In the genomic region with DNA sequence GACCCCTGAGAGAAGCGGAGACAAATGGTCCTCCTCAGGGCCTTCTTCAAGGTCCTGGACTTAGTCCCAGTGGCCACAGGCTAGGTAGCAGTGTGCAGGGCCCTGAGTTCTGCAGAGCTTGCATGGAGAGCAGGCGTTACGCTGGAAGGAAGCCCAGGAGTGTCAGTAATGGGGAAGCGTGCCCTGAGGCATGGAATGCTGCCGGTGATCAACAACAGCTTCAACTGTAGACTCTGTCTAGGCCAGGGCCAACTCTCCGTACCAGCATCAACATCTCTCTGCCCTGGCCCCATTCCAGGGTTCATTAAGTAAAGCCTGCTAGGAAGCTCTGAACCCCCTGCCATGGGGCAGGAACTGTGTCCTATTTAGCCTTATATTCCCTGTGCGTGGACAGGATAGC, we compare ENCODE assay signal across 4 cellular contexts.
TF ChIP-seq lines count a peak whose summit lies in the region.

No MANE protein-coding gene starts in this region.

TF ChIP-seq in SK-N-SH, 30 proteins besides CTCF, POLR2A, EP300 and RAD21:
- no peak for TF ChIP-seq ELF1 (IDR thresholded peaks at IDR 0.05)
- TF ChIP-seq RCOR1 (IDR thresholded peaks at IDR 0.05; ENCODE audit: low read length): no peak

TF ChIP-seq in SK-N-SH treated with all-trans-retinoic acid at 6 μM for 48 hours, 23 proteins besides CTCF, POLR2A, EP300 and RAD21 (continues in another document):
- TF ChIP-seq GLIS3 (CRISPR knock-in tag; IDR thresholded peaks at IDR 0.05) (no peak), ZC3H10 (CRISPR knock-in tag; IDR thresholded peaks at IDR 0.05) (no peak), ZFP30 (CRISPR knock-in tag; IDR thresholded peaks at IDR 0.05) (no peak), ZNF565 (CRISPR knock-in tag; conservative IDR thresholded peaks at IDR 0.05; ENCODE audit: low read depth) (no peak), ARNTL (CRISPR knock-in tag; IDR thresholded peaks at IDR 0.05; ENCODE audit: borderline replicate concordance, low read depth) (no peak), ZNF8 (CRISPR knock-in tag; IDR thresholded peaks at IDR 0.05) (no peak), CSDC2 (CRISPR knock-in tag; IDR thresholded peaks at IDR 0.05) (no peak), ESRRG (CRISPR knock-in tag; IDR thresholded peaks at IDR 0.05) (no peak), ZNF70 (CRISPR knock-in tag; IDR thresholded peaks at IDR 0.05) (no peak), TCF4 (CRISPR knock-in tag; IDR thresholded peaks at IDR 0.05; ENCODE audit: borderline replicate concordance) (no peak), OSR1 (CRISPR knock-in tag; IDR thresholded peaks at IDR 0.05) (no peak), TOX (CRISPR knock-in tag; IDR thresholded peaks at IDR 0.05; ENCODE audit: borderline replicate concordance) (no peak), PPARA (CRISPR knock-in tag; IDR thresholded peaks at IDR 0.05; ENCODE audit: borderline replicate concordance) (no peak), PATZ1 (CRISPR knock-in tag; IDR thresholded peaks at IDR 0.05; ENCODE audit: borderline replicate concordance) (no peak)
- TF ChIP-seq, protein P1, sequence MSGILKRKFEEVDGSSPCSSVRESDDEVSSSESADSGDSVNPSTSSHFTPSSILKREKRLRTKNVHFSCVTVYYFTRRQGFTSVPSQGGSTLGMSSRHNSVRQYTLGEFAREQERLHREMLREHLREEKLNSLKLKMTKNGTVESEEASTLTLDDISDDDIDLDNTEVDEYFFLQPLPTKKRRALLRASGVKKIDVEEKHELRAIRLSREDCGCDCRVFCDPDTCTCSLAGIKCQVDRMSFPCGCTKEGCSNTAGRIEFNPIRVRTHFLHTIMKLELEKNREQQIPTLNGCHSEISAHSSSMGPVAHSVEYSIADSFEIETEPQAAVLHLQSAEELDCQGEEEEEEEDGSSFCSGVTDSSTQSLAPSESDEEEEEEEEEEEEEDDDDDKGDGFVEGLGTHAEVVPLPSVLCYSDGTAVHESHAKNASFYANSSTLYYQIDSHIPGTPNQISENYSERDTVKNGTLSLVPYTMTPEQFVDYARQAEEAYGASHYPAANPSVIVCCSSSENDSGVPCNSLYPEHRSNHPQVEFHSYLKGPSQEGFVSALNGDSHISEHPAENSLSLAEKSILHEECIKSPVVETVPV (CRISPR knock-in tag; IDR thresholded peaks at IDR 0.05): no peak
- TF ChIP-seq, protein P2, sequence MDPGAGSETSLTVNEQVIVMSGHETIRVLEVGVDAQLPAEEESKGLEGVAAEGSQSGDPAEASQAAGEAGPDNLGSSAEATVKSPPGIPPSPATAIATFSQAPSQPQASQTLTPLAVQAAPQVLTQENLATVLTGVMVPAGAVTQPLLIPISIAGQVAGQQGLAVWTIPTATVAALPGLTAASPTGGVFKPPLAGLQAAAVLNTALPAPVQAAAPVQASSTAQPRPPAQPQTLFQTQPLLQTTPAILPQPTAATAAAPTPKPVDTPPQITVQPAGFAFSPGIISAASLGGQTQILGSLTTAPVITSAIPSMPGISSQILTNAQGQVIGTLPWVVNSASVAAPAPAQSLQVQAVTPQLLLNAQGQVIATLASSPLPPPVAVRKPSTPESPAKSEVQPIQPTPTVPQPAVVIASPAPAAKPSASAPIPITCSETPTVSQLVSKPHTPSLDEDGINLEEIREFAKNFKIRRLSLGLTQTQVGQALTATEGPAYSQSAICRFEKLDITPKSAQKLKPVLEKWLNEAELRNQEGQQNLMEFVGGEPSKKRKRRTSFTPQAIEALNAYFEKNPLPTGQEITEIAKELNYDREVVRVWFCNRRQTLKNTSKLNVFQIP (CRISPR knock-in tag; IDR thresholded peaks at IDR 0.05; ENCODE audit: borderline replicate concordance, low read depth): no peak

TF ChIP-seq in H1, 55 proteins besides CTCF, POLR2A, EP300 and RAD21:
- TF ChIP-seq CEBPB (IDR thresholded peaks at IDR 0.05; ENCODE audit: low read depth, low read length) (no peak), CBX8 (IDR thresholded peaks at IDR 0.05; ENCODE audit: borderline replicate concordance, low read depth, low read length) (no peak), SIRT6 (IDR thresholded peaks at IDR 0.05; ENCODE audit: low read length) (no peak), SAP30 (IDR thresholded peaks at IDR 0.05; ENCODE audit: insufficient read depth, insufficient replicate concordance, low read length) (no peak), JUND (IDR thresholded peaks at IDR 0.05; ENCODE audit: low read length) (no peak), RNF2 (IDR thresholded peaks at IDR 0.05; ENCODE audit: borderline replicate concordance, low read depth, low read length, missing control alignments, poor library complexity, severe bottlenecking) (no peak), ZNF274 (IDR thresholded peaks at IDR 0.05; ENCODE audit: borderline replicate concordance, extremely low read depth, low read length) (no peak), BRCA1 (IDR thresholded peaks at IDR 0.05; ENCODE audit: low read depth, low read length) (no peak)

TF ChIP-seq in GM12891, 5 proteins besides CTCF, POLR2A, EP300 and RAD21:
- TF ChIP-seq POLR2AphosphoS5 (IDR thresholded peaks at IDR 0.05; ENCODE audit: low read depth, low read length) (no peak), SPI1 (IDR thresholded peaks at IDR 0.05; ENCODE audit: low read depth, low read length) (no peak), PAX5 (IDR thresholded peaks at IDR 0.05; ENCODE audit: insufficient read depth, low read length, severe bottlenecking) (no peak), POU2F2 (IDR thresholded peaks at IDR 0.05; ENCODE audit: low read depth, low read length) (no peak), TAF1 (IDR thresholded peaks at IDR 0.05; ENCODE audit: low read depth, low read length) (no peak)
TF ChIP-seq in GM12891: peak in this region for 0.
